ENCODE assay signal across 16 cellular contexts in the genomic region with DNA sequence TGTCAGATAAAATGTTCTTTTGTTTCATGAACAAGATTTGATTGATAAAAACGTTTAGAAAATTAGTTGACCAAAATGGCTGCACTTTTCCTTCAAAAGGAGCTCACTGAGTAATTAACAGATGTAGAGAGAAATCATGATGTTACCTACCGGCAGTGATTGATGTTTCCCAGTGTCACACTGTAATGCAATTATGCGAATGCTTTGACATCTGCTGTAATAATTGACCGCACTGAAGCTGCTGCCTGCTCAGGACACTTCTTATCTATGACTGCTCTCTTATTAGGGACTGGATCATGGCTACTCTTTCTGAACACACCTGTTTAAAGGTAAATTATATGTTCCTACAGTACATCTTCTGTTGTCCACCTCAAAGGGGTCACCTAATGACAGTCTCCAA.
DNase-seq lines count a peak whose midpoint lies in the region; ATAC-seq, FAIRE-seq and TF ChIP-seq lines count a peak whose summit lies in the region.
"Had no signal": no experiment of that assay in that cellular context is flagged by ENCODE, and none has a peak within 500 bp of the region (broad histone marks: within the 10 kb centered on the region; RNA-seq: fewer than 3 reads in every experiment).

No MANE protein-coding gene starts in this region.

- WGBS in K562 (ENCODE audit: insufficient coverage, low coverage, missing lambda C conversion rate): 2% methylated on average over 4 of the region's 4 CpGs

- FAIRE-seq in K562 (lab: Jason Lieb, UNC): peak; percentile 15
- FAIRE-seq: A549 had no signal

- TF ChIP-seq RAD21 in K562 (CRISPR knock-in tag; conservative IDR thresholded peaks at IDR 0.05 in 1 of 2, IDR thresholded peaks at IDR 0.05 in 1 of 2): no peak

- POLR2A ChIA-PET in K562 (lab: Yijun Ruan, JAX): no interaction called here

- BruUV-seq in K562 (replicated peaks; lab: Mats Ljungman, UMichigan): no TSS peak

- H4K20me1 ChIP-seq in K562 (replicated peaks; ENCODE audit: control insufficient read depth, insufficient read depth, low read length): no peaks in the 10 kb centered on the region

- H3K27ac ChIP-seq in K562 (ENCODE audit: extremely low read depth, low read depth, low read length): no peak overlapping the region
- H3K27ac ChIP-seq: A549 had no signal

- peaks cover 0 to under 1% of the 10 kb centered on the region in 2 experiments; a peak in 1 of 5 replicates for H3K27me3 ChIP-seq in K562 (ENCODE audit: control insufficient read depth in 2 of 2, insufficient read depth in 2 of 2, low read length in 2 of 2)

- intact Hi-C loops in K562 (cut with micrococcal nuclease): no loop called here

- in situ Hi-C loops in K562 (cut with MboI): no loop called here

- no peak for TF ChIP-seq POLR2A in K562 (conservative IDR thresholded peaks at IDR 0.05)

- ATAC-seq in K562 (no peak), GM18873 (IDR thresholded peaks at IDR 0.05; ENCODE audit: low FRiP score, unreplicated experiment) (no peak)
- ATAC-seq: A549, Panc1 had no signal

- CTCF ChIA-PET in K562 (lab: Yijun Ruan, JAX; ENCODE audit: low intra/inter-chr PET ratio): no interaction called here

- DNase-seq in DMS 273 (lab: John Stamatoyannopoulos, UW; ENCODE audit: unreplicated experiment): peak; percentile 63
- DNase-seq in NCI-H1694 treated with DMSO at 0.1 percent for 48 hours (lab: John Stamatoyannopoulos, UW): peak; percentile 71
- peak; percentile 85 for DNase-seq in NCI-H69 (lab: John Stamatoyannopoulos, UW)
- DNase-seq in K562 (ENCODE audit: extremely low read depth in 1 of 4, low spot score in 3 of 4): no peak
- DNase-seq in SW 1271 (lab: John Stamatoyannopoulos, UW): no peak
- DNase-seq in stimulated activated CD4-positive, alpha-beta T cell treated with anti-CD3 and anti-CD28 coated beads, Interleukin-4, amount 100 ng/mL, for 24 hours: no peak
- DNase-seq: DMS79 treated with DMSO at 0.1 percent for 48 hours, MM.1S, NCI-H1048, NCI-H1417 treated with DMSO at 0.1 percent for 48 hours, NCI-H2029 treated with DMSO at 0.1 percent for 48 hours, NCI-H510A treated with DMSO at 0.1 percent for 48 hours, SIG-M5 had no signal

- no peak overlapping the region for H2AFZ ChIP-seq in K562 (ENCODE audit: low read depth, low read length)

- no peak overlapping the region for H3K4me3 ChIP-seq in K562
- H3K4me3 ChIP-seq: A549 had no signal

- H3K4me1 ChIP-seq in K562 (replicated peaks in 1 of 2; ENCODE audit: control insufficient read depth in 2 of 2, insufficient read depth in 2 of 2, low read length in 2 of 2): no peaks in the 10 kb centered on the region
- H3K4me1 ChIP-seq: A549 had no signal

- no peaks in the 10 kb centered on the region for H3K9me3 ChIP-seq in K562 (replicated peaks; ENCODE audit: control insufficient read depth, insufficient read depth, low read depth, low read length)
- H3K9me3 ChIP-seq: A549 had no signal

- no peak overlapping the region for H3K4me2 ChIP-seq in K562 (ENCODE audit: insufficient read depth, low read length)
- H3K4me2 ChIP-seq: A549 had no signal

- no peak for TF ChIP-seq CTCF in K562 (IDR thresholded peaks at IDR 0.05 in 2 of 3, conservative IDR thresholded peaks at IDR 0.05 in 1 of 3; ENCODE audit: insufficient read depth in 2 of 3, low read depth in 1 of 3, low read length in 3 of 3)

- H3K9ac ChIP-seq in K562 (ENCODE audit: insufficient read depth in 1 of 2, low read depth in 2 of 2, low read length in 2 of 2): no peak overlapping the region

- no peaks in the 10 kb centered on the region for H3K79me2 ChIP-seq in K562 (ENCODE audit: control insufficient read depth, insufficient read depth, low read length)

- TF ChIP-seq EP300 in K562 (IDR thresholded peaks at IDR 0.05; ENCODE audit: low read length): no peak

- no peaks in the 10 kb centered on the region for H3K9me1 ChIP-seq in K562 (ENCODE audit: control insufficient read depth, insufficient read depth, low read length)

- no peaks in the 10 kb centered on the region for H3K36me3 ChIP-seq in K562 (ENCODE audit: control insufficient read depth, insufficient read depth, low read length)

TF ChIP-seq in K562, 482 proteins besides CTCF, POLR2A, EP300 and RAD21:
- TF ChIP-seq, protein P1, sequence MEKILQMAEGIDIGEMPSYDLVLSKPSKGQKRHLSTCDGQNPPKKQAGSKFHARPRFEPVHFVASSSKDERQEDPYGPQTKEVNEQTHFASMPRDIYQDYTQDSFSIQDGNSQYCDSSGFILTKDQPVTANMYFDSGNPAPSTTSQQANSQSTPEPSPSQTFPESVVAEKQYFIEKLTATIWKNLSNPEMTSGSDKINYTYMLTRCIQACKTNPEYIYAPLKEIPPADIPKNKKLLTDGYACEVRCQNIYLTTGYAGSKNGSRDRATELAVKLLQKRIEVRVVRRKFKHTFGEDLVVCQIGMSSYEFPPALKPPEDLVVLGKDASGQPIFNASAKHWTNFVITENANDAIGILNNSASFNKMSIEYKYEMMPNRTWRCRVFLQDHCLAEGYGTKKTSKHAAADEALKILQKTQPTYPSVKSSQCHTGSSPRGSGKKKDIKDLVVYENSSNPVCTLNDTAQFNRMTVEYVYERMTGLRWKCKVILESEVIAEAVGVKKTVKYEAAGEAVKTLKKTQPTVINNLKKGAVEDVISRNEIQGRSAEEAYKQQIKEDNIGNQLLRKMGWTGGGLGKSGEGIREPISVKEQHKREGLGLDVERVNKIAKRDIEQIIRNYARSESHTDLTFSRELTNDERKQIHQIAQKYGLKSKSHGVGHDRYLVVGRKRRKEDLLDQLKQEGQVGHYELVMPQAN (IDR thresholded peaks at IDR 0.05; ENCODE audit: borderline replicate concordance): no peak
- TF ChIP-seq NR2C1 (IDR thresholded peaks at IDR 0.05) (no peak), NR2C1 (tag; IDR thresholded peaks at IDR 0.05) (no peak), NR3C1 (CRISPR knock-in tag; IDR thresholded peaks at IDR 0.05) (no peak), SMAD3 (CRISPR knock-in tag; conservative IDR thresholded peaks at IDR 0.05) (no peak), TCF7L2 (IDR thresholded peaks at IDR 0.05; ENCODE audit: low read depth, low read length) (no peak), HSF4 (CRISPR knock-in tag; IDR thresholded peaks at IDR 0.05; ENCODE audit: borderline replicate concordance) (no peak), CBFA2T3 (IDR thresholded peaks at IDR 0.05) (no peak), GABPB1 (CRISPR knock-in tag; IDR thresholded peaks at IDR 0.05) (no peak), NFATC3 (IDR thresholded peaks at IDR 0.05) (no peak), HMGN3 (IDR thresholded peaks at IDR 0.05; ENCODE audit: borderline replicate concordance, extremely low read depth, insufficient read length, low read depth, low read length) (no peak), ZNF174 (CRISPR knock-in tag; IDR thresholded peaks at IDR 0.05) (no peak), KLF1 (tag; IDR thresholded peaks at IDR 0.05) (no peak), FOXJ2 (tag; IDR thresholded peaks at IDR 0.05) (no peak), CBFB (CRISPR knock-in tag; IDR thresholded peaks at IDR 0.05) (no peak)
- TF ChIP-seq, protein P2, sequence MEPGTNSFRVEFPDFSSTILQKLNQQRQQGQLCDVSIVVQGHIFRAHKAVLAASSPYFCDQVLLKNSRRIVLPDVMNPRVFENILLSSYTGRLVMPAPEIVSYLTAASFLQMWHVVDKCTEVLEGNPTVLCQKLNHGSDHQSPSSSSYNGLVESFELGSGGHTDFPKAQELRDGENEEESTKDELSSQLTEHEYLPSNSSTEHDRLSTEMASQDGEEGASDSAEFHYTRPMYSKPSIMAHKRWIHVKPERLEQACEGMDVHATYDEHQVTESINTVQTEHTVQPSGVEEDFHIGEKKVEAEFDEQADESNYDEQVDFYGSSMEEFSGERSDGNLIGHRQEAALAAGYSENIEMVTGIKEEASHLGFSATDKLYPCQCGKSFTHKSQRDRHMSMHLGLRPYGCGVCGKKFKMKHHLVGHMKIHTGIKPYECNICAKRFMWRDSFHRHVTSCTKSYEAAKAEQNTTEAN (CRISPR knock-in tag; IDR thresholded peaks at IDR 0.05): no peak
- TF ChIP-seq, protein P3, sequence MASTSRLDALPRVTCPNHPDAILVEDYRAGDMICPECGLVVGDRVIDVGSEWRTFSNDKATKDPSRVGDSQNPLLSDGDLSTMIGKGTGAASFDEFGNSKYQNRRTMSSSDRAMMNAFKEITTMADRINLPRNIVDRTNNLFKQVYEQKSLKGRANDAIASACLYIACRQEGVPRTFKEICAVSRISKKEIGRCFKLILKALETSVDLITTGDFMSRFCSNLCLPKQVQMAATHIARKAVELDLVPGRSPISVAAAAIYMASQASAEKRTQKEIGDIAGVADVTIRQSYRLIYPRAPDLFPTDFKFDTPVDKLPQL (IDR thresholded peaks at IDR 0.05; ENCODE audit: extremely low read depth, insufficient read length): no peak
TF ChIP-seq in K562: peak in this region for 0.

Comparison
In these comparisons a context has a peak if more than half of its experiments do, and no peak if none do; other contexts are left out.
1. DNase-seq: peak in DMS 273 (single experiment), NCI-H1694 treated with DMSO at 0.1 percent for 48 hours (single experiment) and NCI-H69 (single experiment); none in K562 (0 of 4), SW 1271 (0 of 2) and stimulated activated CD4-positive, alpha-beta T cell treated with anti-CD3 and anti-CD28 coated beads, Interleukin-4, amount 100 ng/mL, for 24 hours (single experiment).